Comparison of ENCODE assay signal across 23 cellular contexts in the genomic region with DNA sequence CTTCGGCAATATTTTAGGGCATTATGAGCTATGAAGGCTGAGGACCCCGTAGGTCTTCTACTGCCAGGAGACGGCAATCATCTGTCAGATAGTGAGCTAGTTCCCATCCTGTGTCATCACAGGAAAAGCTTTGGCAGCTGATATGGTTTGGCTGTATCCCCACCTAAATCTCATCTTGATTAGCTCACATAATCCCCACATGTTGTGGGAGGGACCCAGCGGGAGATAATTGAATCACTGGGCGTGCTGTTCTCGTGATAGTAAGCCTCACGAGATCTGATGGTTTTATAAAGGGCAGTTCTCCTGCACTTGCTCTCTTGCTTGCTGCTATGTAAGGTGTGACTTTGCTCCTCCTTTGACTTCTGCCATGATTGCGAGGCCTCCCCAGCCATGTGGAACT. TPM values are rescaled to one million over a fixed set of nuclear protein-coding genes. Genes with fewer than 3 reads are reported as not detected.
"Had no signal": no experiment of that assay in that cellular context is flagged by ENCODE, and none has a peak within 500 bp of the region (broad histone marks: within the 10 kb centered on the region; RNA-seq: fewer than 3 reads in every experiment).

No MANE protein-coding gene starts in this region.

- H3K27ac ChIP-seq: adrenal gland, coronary artery, esophagus squamous epithelium, lower lobe of right lung, thoracic aorta, upper lobe of left lung had no signal

- H3K27ac Mint-ChIP-seq: activated naive CD8-positive, alpha-beta T cell; activated T-cell treated with anti-CD3 and anti-CD28 coated beads, Interleukin-2, amount 50 U/mL, for 24 hours; activated T-helper 2 cell treated with anti-CD3 and anti-CD28 coated beads, Interferon-gamma antibody, Interleukin-2, Interleukin-4, amounts not matched to agents 10 μg/mL and 5 μg/mL and 100 μg/mL, durations not matched to agents 14 hours and 24 hours and 36 hours; progenitor cell of endocrine pancreas; WTC11 had no signal

- H3K9me3 Mint-ChIP-seq: activated T-cell treated with anti-CD3 and anti-CD28 coated beads, Interleukin-2, amount 50 U/mL, for 24 hours; activated T-helper 2 cell treated with anti-CD3 and anti-CD28 coated beads, Interferon-gamma antibody, Interleukin-2, Interleukin-4, amounts not matched to agents 10 μg/mL and 5 μg/mL and 100 μg/mL, durations not matched to agents 14 hours and 24 hours and 36 hours; WTC11 had no signal

- H3K27me3 ChIP-seq: adrenal gland, esophagus squamous epithelium, heart right ventricle, upper lobe of left lung had no signal

- H3K4me3 Mint-ChIP-seq: activated naive CD8-positive, alpha-beta T cell; activated T-cell treated with anti-CD3 and anti-CD28 coated beads, Interleukin-2, amount 50 U/mL, for 24 hours; naive thymus-derived CD8-positive, alpha-beta T cell; WTC11 had no signal

- H3K9me3 ChIP-seq: adrenal gland, esophagus squamous epithelium, heart right ventricle, lower lobe of right lung, thoracic aorta, upper lobe of left lung had no signal

- DNase-seq: activated CD8-positive, alpha-beta memory T cell treated with anti-CD3 and anti-CD28 coated beads for 24 hours; activated CD8-positive, alpha-beta memory T cell treated with anti-CD3 and anti-CD28 coated beads, Interleukin-2, amount 50 U/mL, for 4 hours; activated naive CD4-positive, alpha-beta T cell; activated T-cell treated with anti-CD3 and anti-CD28 coated beads, Interleukin-2, amount 50 U/mL, for 24 hours; adrenal gland; esophagus squamous epithelium; heart right ventricle; left colon; lower lobe of right lung; naive thymus-derived CD8-positive, alpha-beta T cell; retina; stimulated activated CD4-positive, alpha-beta T cell treated with anti-CD3 and anti-CD28 coated beads, Interleukin-4, amount 100 ng/mL, for 24 hours; stimulated activated naive CD4-positive, alpha-beta T cell treated with Interleukin-2 at 50 U/mL for 16 hours; upper lobe of left lung had no signal

- ATAC-seq: heart right ventricle; left colon; lower lobe of right lung; naive thymus-derived CD8-positive, alpha-beta T cell; WTC11 had no signal

- H3K36me3 Mint-ChIP-seq: WTC11 had no signal

- H3K36me3 ChIP-seq: adrenal gland, esophagus squamous epithelium, lower lobe of right lung, thoracic aorta, upper lobe of left lung had no signal

- H3K4me1 Mint-ChIP-seq: naive thymus-derived CD8-positive, alpha-beta T cell; WTC11 had no signal

- H3K4me3 ChIP-seq: adrenal gland, coronary artery, esophagus squamous epithelium, heart right ventricle, lower lobe of right lung, thoracic aorta, upper lobe of left lung had no signal

- H3K4me1 ChIP-seq: adrenal gland, esophagus squamous epithelium, lower lobe of right lung, upper lobe of left lung had no signal

- H3K27me3 Mint-ChIP-seq: activated naive CD8-positive, alpha-beta T cell; activated T-cell treated with anti-CD3 and anti-CD28 coated beads, Interleukin-2, amount 50 U/mL, for 24 hours; naive thymus-derived CD8-positive, alpha-beta T cell; progenitor cell of endocrine pancreas had no signal

RNA-seq across cellular contexts. Expression of gene CSRP3, which starts 18.1 kb away (rescaled TPM):
- total RNA-seq: activated T-helper 2 cell treated with anti-CD3 and anti-CD28 coated beads, Interferon-gamma antibody, Interleukin-2, Interleukin-4, amounts not matched to agents 10 μg/mL and 5 μg/mL and 100 μg/mL, durations not matched to agents 14 hours and 24 hours and 36 hours; adrenal gland; esophagus squamous epithelium; fibroblast of villous mesenchyme; left colon; lower lobe of right lung; naive thymus-derived CD8-positive, alpha-beta T cell; osteoblast; progenitor cell of endocrine pancreas; T-helper 2 cell treated with Interferon-gamma antibody and Interleukin-4, amounts not matched to agents 100 ng/mL and 5 ng/mL, for 36 hours; thoracic aorta; upper lobe of left lung; WTC11 had no signal

RNA-seq across cellular contexts. Expression of gene E2F8, which starts 57.1 kb away (rescaled TPM):
- total RNA-seq: naive thymus-derived CD8-positive, alpha-beta T cell; thoracic aorta had no signal
